ENCODE assay signal across 11 cellular contexts in the genomic region with DNA sequence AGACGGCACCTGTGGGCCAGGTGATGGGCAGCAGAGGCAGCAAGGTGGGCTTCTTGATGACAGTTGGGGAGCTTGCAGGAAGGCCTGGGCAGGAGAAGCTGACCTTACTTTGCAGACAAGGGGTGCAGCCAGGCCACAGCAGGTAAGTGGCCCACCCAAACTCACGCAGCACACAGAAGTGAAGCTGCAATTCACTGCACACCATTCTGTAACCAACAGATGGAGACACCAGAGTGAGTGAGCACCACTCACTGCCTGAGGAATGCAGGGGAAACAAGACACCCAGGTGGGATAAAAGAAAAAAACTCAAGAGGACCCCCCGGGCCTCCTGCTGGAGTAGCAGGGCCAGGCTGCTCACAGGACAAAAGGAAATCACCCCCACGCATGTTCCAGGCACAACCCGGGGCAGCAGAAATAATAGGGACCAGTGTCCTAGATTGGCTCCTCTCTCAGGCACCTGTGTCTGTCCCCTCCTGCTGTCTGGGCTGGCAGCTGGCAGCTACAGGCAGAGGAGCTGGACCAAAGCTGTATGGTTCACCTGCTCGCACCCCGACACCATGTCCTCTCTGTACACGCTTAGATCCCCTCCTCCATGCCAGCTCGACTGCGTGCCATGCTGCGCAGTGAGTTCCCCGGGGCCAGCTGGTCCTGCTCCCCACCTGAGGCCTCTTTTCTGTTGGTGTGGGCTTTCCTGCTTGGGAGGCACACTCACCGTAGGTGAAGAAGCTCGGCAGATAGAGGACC. TPM values are rescaled to one million over a fixed set of nuclear protein-coding genes. Genes with fewer than 3 reads are reported as not detected.
A peak's percentile ranks its signal among the peaks of the same experiment; 100 is the strongest.
DNase-seq lines count a peak whose midpoint lies in the region; ATAC-seq, FAIRE-seq and TF ChIP-seq lines count a peak whose summit lies in the region.
"Had no signal": no experiment of that assay in that cellular context is flagged by ENCODE, and none has a peak within 500 bp of the region (broad histone marks: within the 10 kb centered on the region; RNA-seq: fewer than 3 reads in every experiment).

No MANE protein-coding gene starts in this region.

- peaks cover 99% of the 10 kb centered on the region for H3K79me2 ChIP-seq in GM23248 (ENCODE audit: insufficient read depth)

- no peak for TF ChIP-seq CTCF in CD8-positive, alpha-beta T cell (IDR thresholded peaks at IDR 0.05)
- no peak for TF ChIP-seq CTCF in neural crest cell (conservative IDR thresholded peaks at IDR 0.05)

- H3K27me3 ChIP-seq in CD8-positive, alpha-beta T cell (ENCODE audit: insufficient read depth, low read length), result no peaks in the 10 kb centered on the region
- H3K27me3 ChIP-seq in GM23248 (replicated peaks; ENCODE audit: insufficient read depth), result no peaks in the 10 kb centered on the region

- H3K27me3 Mint-ChIP-seq in CD8-positive, alpha-beta T cell (ENCODE audit: low read depth), result no peaks in the 10 kb centered on the region
- H3K27me3 Mint-ChIP-seq in activated naive CD8-positive, alpha-beta T cell treated with anti-CD3 and anti-CD28 coated beads for 36 hours, result no peaks in the 10 kb centered on the region
- no peaks in the 10 kb centered on the region for H3K27me3 Mint-ChIP-seq in neural crest cell (ENCODE audit: low read depth)

- POLR2A ChIA-PET in CD8-positive, alpha-beta T cell (lab: Charles Lee), result no interaction called here

- H3K4me1 ChIP-seq in CD8-positive, alpha-beta T cell (ENCODE audit: insufficient read depth, low read length), result peaks cover 35% of the 10 kb centered on the region
- H3K4me1 ChIP-seq in GM23248 (ENCODE audit: insufficient read depth), result peaks cover 34% of the 10 kb centered on the region

- peaks cover 53% of the 10 kb centered on the region for H3K36me3 Mint-ChIP-seq in CD8-positive, alpha-beta T cell
- H3K36me3 Mint-ChIP-seq in activated naive CD8-positive, alpha-beta T cell treated with anti-CD3 and anti-CD28 coated beads for 36 hours, result peaks cover 9% of the 10 kb centered on the region
- peaks cover 4% of the 10 kb centered on the region for H3K36me3 Mint-ChIP-seq in neural crest cell (ENCODE audit: low read depth)

- H3K9ac ChIP-seq in GM23248, result peak overlapping the region; percentile 23; the same call in 1 of the 2 replicates

- no peaks in the 10 kb centered on the region for H3K9me2 ChIP-seq in GM23248 (ENCODE audit: insufficient read depth)

- peaks cover 25% of the 10 kb centered on the region for H3K36me3 ChIP-seq in CD8-positive, alpha-beta T cell (ENCODE audit: insufficient read depth, low read length)
- peaks cover 23% of the 10 kb centered on the region for H3K36me3 ChIP-seq in GM23248 (ENCODE audit: low read depth)

- H4K20me1 ChIP-seq in GM23248 (ENCODE audit: insufficient read depth), result no peaks in the 10 kb centered on the region

- peaks cover 45% of the 10 kb centered on the region for H3F3A ChIP-seq in GM23248 (ENCODE audit: insufficient read depth)

- no peak for FAIRE-seq in frontal cortex (lab: Jason Lieb, UNC)
- FAIRE-seq: GM19239 had no signal

- no peak overlapping the region for H3K27ac ChIP-seq in CD8-positive, alpha-beta T cell (ENCODE audit: low read depth, low read length)
- 0 out of 2 replicates have a peak overlapping the region, but pooled peaks have one; percentile 9 for H3K27ac ChIP-seq in GM23248
- H3K27ac ChIP-seq: SK-N-MC had no signal

- no peak for ATAC-seq in CD8-positive, alpha-beta T cell
- ATAC-seq in GM18907 (IDR thresholded peaks at IDR 0.05; ENCODE audit: unreplicated experiment), result no peak

- DNase-seq in CD8-positive, alpha-beta T cell, result no peak
- peak; percentile 19 for DNase-seq in GM23248
- no peak for DNase-seq in activated naive CD8-positive, alpha-beta T cell treated with anti-CD3 and anti-CD28 coated beads for 36 hours
- no peak for DNase-seq in neural crest cell (ENCODE audit: low read depth, low spot score)
- DNase-seq in SHP77 treated with DMSO at 0.1 percent for 48 hours (lab: John Stamatoyannopoulos, UW), result no peak
- DNase-seq in frontal cortex (ENCODE audit: low spot score in 2 of 2), result no peak
- DNase-seq in HK-2 (ENCODE audit: unreplicated experiment), result no peak
- DNase-seq: NCI-H187 treated with DMSO at 0.1 percent for 48 hours had no signal

- H3K9me3 ChIP-seq in CD8-positive, alpha-beta T cell (ENCODE audit: low read length), result no peaks in the 10 kb centered on the region
- no peaks in the 10 kb centered on the region for H3K9me3 ChIP-seq in GM23248 (ENCODE audit: low read depth)

- H3K4me1 Mint-ChIP-seq in CD8-positive, alpha-beta T cell (ENCODE audit: low read depth), result peaks cover 25% of the 10 kb centered on the region
- peaks cover 19% of the 10 kb centered on the region for H3K4me1 Mint-ChIP-seq in activated naive CD8-positive, alpha-beta T cell treated with anti-CD3 and anti-CD28 coated beads for 36 hours
- peaks cover 12% of the 10 kb centered on the region for H3K4me1 Mint-ChIP-seq in neural crest cell

- WGBS in GM23248 (ENCODE audit: low coverage in 1 of 2, low lambda C conversion rate in 2 of 2, missing lambda C conversion rate in 2 of 2), 2 experiments, result 72% methylated on average over 14 of the region's 14 CpGs

- intact Hi-C loops in CD8-positive, alpha-beta T cell (cut with DNase I, micrococcal nuclease), result loop anchor here in 1 of 2 experiments (10.0 kb wide), 3 partner anchors 366 to 1056 kb away; a partner anchor contains a TSS

- peak overlapping the region; percentile 68 for H3K27ac Mint-ChIP-seq in CD8-positive, alpha-beta T cell
- H3K27ac Mint-ChIP-seq in activated naive CD8-positive, alpha-beta T cell treated with anti-CD3 and anti-CD28 coated beads for 36 hours, result peak overlapping the region; percentile 6
- H3K27ac Mint-ChIP-seq in neural crest cell (ENCODE audit: unreplicated experiment), result no peak overlapping the region

- CTCF ChIA-PET in CD8-positive, alpha-beta T cell (lab: Charles Lee), result interaction anchor here (1.1 to 3.0 kb wide), 3 partner anchors 38 to 96 kb away, joined by 3 to 20 read pairs (median 5); no protein-coding TSS in a partner anchor

- in situ Hi-C loops in GM23248 (cut with MboI), result no loop called here

- no peak overlapping the region for H3K4me2 ChIP-seq in GM23248 (ENCODE audit: unreplicated experiment)

- H3K4me3 ChIP-seq in CD8-positive, alpha-beta T cell (ENCODE audit: low read depth, low read length), result no peak overlapping the region
- H3K4me3 ChIP-seq in GM23248, result no peak overlapping the region
- H3K4me3 ChIP-seq: SK-N-MC had no signal

- no peaks in the 10 kb centered on the region for H3K9me3 Mint-ChIP-seq in CD8-positive, alpha-beta T cell
- no peaks in the 10 kb centered on the region for H3K9me3 Mint-ChIP-seq in activated naive CD8-positive, alpha-beta T cell treated with anti-CD3 and anti-CD28 coated beads for 36 hours
- no peaks in the 10 kb centered on the region for H3K9me3 Mint-ChIP-seq in neural crest cell

- no peak overlapping the region for H2AFZ ChIP-seq in GM23248

- H3K4me3 Mint-ChIP-seq in CD8-positive, alpha-beta T cell, result no peak overlapping the region
- H3K4me3 Mint-ChIP-seq in activated naive CD8-positive, alpha-beta T cell treated with anti-CD3 and anti-CD28 coated beads for 36 hours, result no peak overlapping the region
- peak overlapping the region; percentile 5 for H3K4me3 Mint-ChIP-seq in neural crest cell

RNA-seq across cellular contexts. Expression of a gene that starts 4.9 kb away (rescaled TPM):
- 100 to 1,000 TPM; 267 to 269 TPM for total RNA-seq in CD8-positive, alpha-beta T cell
- total RNA-seq in GM23248 (2014; rRNA removed; shearing (Covaris generic)), result 418 and 473 TPM in 2 replicates
- 370 and 395 TPM in 2 replicates for polyA plus RNA-seq in GM23248 (2016; fragmentation: Nextera tagmentation; extraction: Ambion mirVana)
- 100 to 1,000 TPM; 102 to 103 TPM for total RNA-seq in activated naive CD8-positive, alpha-beta T cell treated with anti-CD3 and anti-CD28 coated beads for 36 hours
- total RNA-seq in neural crest cell (182 and 193 TPM in 2 replicates), frontal cortex (152 TPM)

RNA-seq across cellular contexts. Expression of a gene that starts 24.4 kb away (rescaled TPM):
- total RNA-seq in CD8-positive, alpha-beta T cell, result under 1 TPM; 0.68 to 0.83 TPM
- not detected in 2 replicates for total RNA-seq in GM23248 (2014; rRNA removed; shearing (Covaris generic))
- polyA plus RNA-seq in GM23248 (2016; fragmentation: Nextera tagmentation; extraction: Ambion mirVana), result not detected in 2 replicates
- total RNA-seq in activated naive CD8-positive, alpha-beta T cell treated with anti-CD3 and anti-CD28 coated beads for 36 hours, result 1 to 10 TPM; 1.7 to 1.8 TPM
- total RNA-seq in neural crest cell, result not detected in 2 replicates
- total RNA-seq in frontal cortex, result 0.82 TPM

RNA-seq across cellular contexts. Expression of a gene that starts 26.5 kb away (rescaled TPM):
- total RNA-seq in CD8-positive, alpha-beta T cell, result under 1 TPM; 0.24 to 0.42 TPM
- total RNA-seq in GM23248 (2014; rRNA removed; shearing (Covaris generic)), result 181 and 227 TPM in 2 replicates
- polyA plus RNA-seq in GM23248 (2016; fragmentation: Nextera tagmentation; extraction: Ambion mirVana), result 390 and 398 TPM in 2 replicates
- under 1 TPM; 0.18 to 0.39 TPM for total RNA-seq in activated naive CD8-positive, alpha-beta T cell treated with anti-CD3 and anti-CD28 coated beads for 36 hours
- not detected in 2 replicates for total RNA-seq in neural crest cell
- under 0.01 TPM for total RNA-seq in frontal cortex

Comparison
In these comparisons a context has a peak if more than half of its experiments do, and no peak if none do; other contexts are left out.
1. RNA of a gene that starts 26.5 kb away (total RNA-seq): 181 to 227 TPM in GM23248; 0.24 to 0.42 TPM in CD8-positive, alpha-beta T cell, 0.18 to 0.39 TPM in activated naive CD8-positive, alpha-beta T cell treated with anti-CD3 and anti-CD28 coated beads for 36 hours, not detected in neural crest cell and under 0.01 TPM in frontal cortex (single experiment); every median in the first group is over 100 times any median in the second.